ENCODE assay signal across 1 cellular context in the genomic region with DNA sequence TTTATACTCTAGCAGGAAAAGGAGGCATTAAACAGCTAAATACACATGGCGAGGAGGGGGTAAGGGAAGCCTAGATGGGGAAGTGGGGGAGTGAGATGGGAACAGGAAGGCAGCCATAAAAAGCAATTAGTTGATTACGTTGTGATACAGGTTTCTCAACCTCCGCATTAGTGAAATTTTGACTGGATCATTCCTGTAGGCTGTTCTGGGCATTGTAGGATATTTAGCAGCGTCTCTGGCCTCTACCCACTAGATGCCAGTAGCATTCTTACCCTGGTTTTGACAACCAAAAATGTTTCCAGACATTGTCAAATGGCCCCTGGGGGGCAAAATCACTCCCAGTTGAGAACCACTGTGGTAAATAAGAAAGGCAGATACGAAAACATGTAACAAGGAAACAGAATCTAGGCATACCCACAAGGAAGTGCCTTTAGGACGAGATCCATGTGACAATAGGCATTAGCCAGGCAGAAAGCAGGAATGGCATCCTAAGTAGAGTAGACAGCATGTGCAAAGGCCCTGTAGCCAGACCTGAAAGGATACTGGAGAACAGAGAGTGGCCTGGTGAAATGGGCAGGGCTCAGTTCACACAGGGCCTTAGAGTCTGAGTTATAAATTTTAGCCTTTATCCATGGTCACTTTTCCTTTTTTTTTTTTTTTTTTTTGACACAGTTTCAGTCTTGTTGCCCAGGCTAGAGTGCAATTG.
TF ChIP-seq lines count a peak whose summit lies in the region.

No MANE protein-coding gene starts in this region.

TF ChIP-seq in endothelial cell of umbilical vein, 7 proteins besides CTCF, POLR2A, EP300 and RAD21:
- no peak for TF ChIP-seq EZH2 (IDR thresholded peaks at IDR 0.05; ENCODE audit: borderline replicate concordance, low read depth, low read length, severe bottlenecking)
- TF ChIP-seq MYC (IDR thresholded peaks at IDR 0.05; ENCODE audit: low read depth, low read length) = no peak
- no peak for TF ChIP-seq POLR2AphosphoS5 (IDR thresholded peaks at IDR 0.05; ENCODE audit: insufficient read depth, low read depth, low read length)
- no peak for TF ChIP-seq GATA2 (IDR thresholded peaks at IDR 0.05; ENCODE audit: insufficient read depth, insufficient read length, low read depth, low read length)
- TF ChIP-seq, protein P1, sequence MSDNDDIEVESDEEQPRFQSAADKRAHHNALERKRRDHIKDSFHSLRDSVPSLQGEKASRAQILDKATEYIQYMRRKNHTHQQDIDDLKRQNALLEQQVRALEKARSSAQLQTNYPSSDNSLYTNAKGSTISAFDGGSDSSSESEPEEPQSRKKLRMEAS (IDR thresholded peaks at IDR 0.05; ENCODE audit: insufficient read depth, insufficient read length) = no peak
- TF ChIP-seq FOS (IDR thresholded peaks at IDR 0.05; ENCODE audit: borderline replicate concordance, insufficient read depth, low read length) = no peak
